In genomic region chr20:36839150-36839549, GRCh38 we compare ENCODE assay signal across 16 cellular contexts. TPM values are rescaled to one million over a fixed set of nuclear protein-coding genes. Genes with fewer than 3 reads are reported as not detected.
"Had no signal": no experiment of that assay in that cellular context is flagged by ENCODE, and none has a peak within 500 bp of the region (broad histone marks: within the 10 kb centered on the region; RNA-seq: fewer than 3 reads in every experiment).

No MANE protein-coding gene starts in this region.

- H3K27me3 ChIP-seq: adrenal gland, neural progenitor cell, tibial nerve had no signal

- H3K4me3 Mint-ChIP-seq: activated naive CD4-positive, alpha-beta T cell treated with anti-CD3 and anti-CD28 coated beads, Interleukin-2, amount 50 U/mL, for 24 hours; immature natural killer cell; neural progenitor cell; stimulated activated effector memory CD8-positive, alpha-beta T cell treated with anti-CD3 and anti-CD28 coated beads, Interleukin-12 subunit alpha, Interleukin-12 subunit beta, amount 100 ng/mL, for 72 hours had no signal

- H3K27ac ChIP-seq: coronary artery, neural progenitor cell, parathyroid adenoma had no signal

- H3K9ac ChIP-seq: neural progenitor cell, parathyroid adenoma had no signal

- H2AFZ ChIP-seq: neural progenitor cell, parathyroid adenoma had no signal

- FAIRE-seq: TTC549 had no signal

- H3K27me3 Mint-ChIP-seq: activated naive CD4-positive, alpha-beta T cell treated with anti-CD3 and anti-CD28 coated beads, Interleukin-2, amount 50 U/mL, for 24 hours had no signal

- H3K4me2 ChIP-seq: neural progenitor cell had no signal

- H3K36me3 Mint-ChIP-seq: activated naive CD4-positive, alpha-beta T cell treated with anti-CD3 and anti-CD28 coated beads, Interleukin-2, amount 50 U/mL, for 24 hours; immature natural killer cell; stimulated activated effector memory CD8-positive, alpha-beta T cell treated with anti-CD3 and anti-CD28 coated beads, Interleukin-12 subunit alpha, Interleukin-12 subunit beta, amount 100 ng/mL, for 72 hours had no signal

- H3K36me3 ChIP-seq: neural progenitor cell had no signal

- H3K9me3 Mint-ChIP-seq: activated naive CD4-positive, alpha-beta T cell treated with anti-CD3 and anti-CD28 coated beads, Interleukin-2, amount 50 U/mL, for 24 hours; immature natural killer cell; neural progenitor cell; stimulated activated effector memory CD8-positive, alpha-beta T cell treated with anti-CD3 and anti-CD28 coated beads, Interleukin-12 subunit alpha, Interleukin-12 subunit beta, amount 100 ng/mL, for 72 hours had no signal

- H3K9me3 ChIP-seq: adrenal gland, tibial nerve had no signal

- DNase-seq: activated CD4-positive, CD25-positive, alpha-beta regulatory T cell; activated T-cell treated with anti-CD3 and anti-CD28 coated beads, Interleukin-2, amount 50 U/mL, for 1 hour; adrenal gland; central memory CD4-positive, alpha-beta T cell; effector CD8-positive, alpha-beta T cell; foreskin fibroblast; immature natural killer cell had no signal

- H3K4me3 ChIP-seq: adrenal gland, coronary artery, neural progenitor cell, tibial nerve had no signal

- H3K27ac Mint-ChIP-seq: activated naive CD4-positive, alpha-beta T cell treated with anti-CD3 and anti-CD28 coated beads, Interleukin-2, amount 50 U/mL, for 24 hours; immature natural killer cell; neural progenitor cell; stimulated activated effector memory CD8-positive, alpha-beta T cell treated with anti-CD3 and anti-CD28 coated beads, Interleukin-12 subunit alpha, Interleukin-12 subunit beta, amount 100 ng/mL, for 72 hours had no signal

- ATAC-seq: stimulated activated effector memory CD8-positive, alpha-beta T cell treated with anti-CD3 and anti-CD28 coated beads, Interleukin-12 subunit alpha, Interleukin-12 subunit beta, amount 100 ng/mL, for 72 hours had no signal

RNA-seq across cellular contexts. Expression of gene TLDC2, which starts 36.8 kb away (rescaled TPM):
- total RNA-seq: mesenteric fat pad; T-helper 2 cell treated with Interferon-gamma antibody and Interleukin-4, amounts not matched to agents 100 ng/mL and 5 ng/mL, for 36 hours; tibial nerve had no signal
